ENCODE assay signal across 15 cellular contexts in the genomic region with DNA sequence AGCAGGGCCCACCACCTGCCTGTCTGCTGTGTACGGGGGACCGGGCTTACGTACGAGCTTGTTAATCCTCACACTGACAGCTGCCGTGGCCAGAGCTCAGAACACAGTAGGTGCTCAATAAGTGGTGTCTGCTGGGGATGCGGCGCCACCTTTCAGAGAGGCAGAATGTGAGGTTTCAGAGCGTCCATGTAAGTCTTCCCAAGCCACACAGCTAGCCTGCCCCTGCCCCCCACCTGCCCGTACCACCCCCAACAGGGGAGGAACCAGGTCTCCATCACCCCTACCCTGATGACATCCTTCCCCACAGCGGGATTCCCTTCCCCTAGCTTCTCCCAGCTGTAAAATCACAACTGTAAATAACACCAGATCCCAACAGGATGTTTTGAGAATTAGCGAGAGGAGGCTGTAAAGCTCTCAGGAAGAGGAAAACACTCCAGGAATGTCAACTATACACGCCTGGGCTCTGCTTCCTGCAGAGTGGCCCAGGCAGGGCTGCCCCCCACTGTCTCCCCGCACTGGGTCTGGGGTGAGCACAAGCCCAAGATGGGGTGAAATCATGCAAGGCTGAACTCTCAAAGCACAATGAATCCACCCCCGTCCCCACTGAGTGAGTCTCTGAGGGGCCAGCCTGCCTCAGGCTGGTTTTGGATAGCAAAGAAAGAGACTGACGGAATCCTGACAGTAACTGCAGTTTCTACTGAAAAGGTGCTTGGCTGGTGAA.
DNase-seq lines count a peak whose midpoint lies in the region; ATAC-seq, FAIRE-seq and TF ChIP-seq lines count a peak whose summit lies in the region.
"Had no signal": no experiment of that assay in that cellular context is flagged by ENCODE, and none has a peak within 500 bp of the region (broad histone marks: within the 10 kb centered on the region; RNA-seq: fewer than 3 reads in every experiment).

No MANE protein-coding gene starts in this region.

- no peak for ATAC-seq in right cardiac atrium
- ATAC-seq: CD8-positive, alpha-beta T cell had no signal

- TF ChIP-seq POLR2A in H1 (IDR thresholded peaks at IDR 0.05; ENCODE audit: control extremely low read depth in 1 of 2, low read depth in 2 of 2, low read length in 2 of 2), result no peak

- 0 out of 2 replicates have a peak overlapping the region, but pooled peaks have one; percentile 49 for H2BK15ac ChIP-seq in H1 (ENCODE audit: low read length)

- TF ChIP-seq EP300 in H1 (IDR thresholded peaks at IDR 0.05; ENCODE audit: borderline replicate concordance in 1 of 2, low read depth in 2 of 2, low read length in 2 of 2), result no peak

- H3K23me2 ChIP-seq in H1 (ENCODE audit: low read depth, low read length), result peaks cover 2% of the 10 kb centered on the region; the same call in 1 of the 2 replicates

- peak overlapping the region; percentile 7 for H2BK120ac ChIP-seq in H1 (replicated peaks; ENCODE audit: low read depth, low read length)

- H3K36me3 ChIP-seq in left ventricle myocardium inferior, result no peaks in the 10 kb centered on the region
- H3K36me3 ChIP-seq in H1 (ENCODE audit: control insufficient read depth in 2 of 4, insufficient read depth in 4 of 4, low read length in 3 of 4), result no peaks in the 10 kb centered on the region

- TF ChIP-seq CTCF in left ventricle myocardium inferior (IDR thresholded peaks at IDR 0.05; ENCODE audit: borderline replicate concordance) (no peak), H1 (IDR thresholded peaks at IDR 0.05; ENCODE audit: control extremely low read depth in 1 of 3, insufficient read depth in 1 of 3, low read depth in 1 of 3, low read length in 3 of 3) (no peak), nephron (IDR thresholded peaks at IDR 0.05; ENCODE audit: unreplicated experiment in 3 of 3) (no peak)

- DNase-seq in left ventricle myocardium inferior, result no peak
- no peak for DNase-seq in right cardiac atrium
- DNase-seq in H1 (ENCODE audit: low read depth in 1 of 2, low spot score in 2 of 2), result peak; percentile 38 to 62
- DNase-seq in urothelium cell line (ENCODE audit: low spot score), result no peak
- no peak for DNase-seq in head of caudate nucleus
- DNase-seq in NCI-H2171 (lab: John Stamatoyannopoulos, UW), result no peak
- DNase-seq in AML-193 (lab: John Stamatoyannopoulos, UW), result no peak
- DNase-seq: ACHN; activated effector memory CD4-positive, alpha-beta T cell treated with anti-CD3 and anti-CD28 coated beads, Interleukin-2, amount 50 U/mL, for 16 hours; CD8-positive, alpha-beta T cell; effector CD4-positive, alpha-beta T cell; GF-D8; retina; stimulated activated CD4-positive, alpha-beta T cell treated with anti-CD3 and anti-CD28 coated beads, Interleukin-2, amount 100 ng/mL, for 48 hours had no signal

- POLR2A ChIA-PET in H1 (lab: Charles Lee; ENCODE audit: partially characterized antibody), result interaction anchor here (1.0 to 2.9 kb wide), 3 partner anchors 10 to 54 kb away, joined by 4 to 18 read pairs (median 4); no protein-coding TSS in a partner anchor

- no peak overlapping the region for H3K23ac ChIP-seq in H1 (ENCODE audit: insufficient read length)

- peak overlapping the region; percentile 71; the same call in 1 of the 2 replicates for H2AK5ac ChIP-seq in H1 (ENCODE audit: low read depth, low read length)

- H3K27ac ChIP-seq in left ventricle myocardium inferior (replicated peaks) (peak overlapping the region; percentile 79), right cardiac atrium (ENCODE audit: low read length) (no peak overlapping the region), H1 (ENCODE audit: low read depth, low read length) (peak overlapping the region; percentile 48; the same call in 1 of the 2 replicates)

- H4K8ac ChIP-seq in H1 (ENCODE audit: extremely low read depth, insufficient read depth, low read length), result no peak overlapping the region

- FAIRE-seq in H1 (lab: Jason Lieb, UNC) (peak; percentile 66), urothelium cell line (lab: Jason Lieb, UNC) (peak; percentile 35)

- 47% methylated on average over 15 of the region's 15 CpGs for WGBS in right cardiac atrium
- 7% methylated on average over 15 of the region's 15 CpGs; no CpG with 5 or more reads in 1 of the 2 experiments for WGBS in H1 (ENCODE audit: extremely low coverage in 1 of 2, insufficient coverage in 1 of 2, insufficient read length in 1 of 2, insufficient replicate concordance in 2 of 2, low coverage in 1 of 2, low lambda C conversion rate in 2 of 2, missing lambda C conversion rate in 1 of 2), 2 experiments

- peak overlapping the region; percentile 96; the same call in 1 of the 2 replicates for H2BK5ac ChIP-seq in H1 (ENCODE audit: low read depth, low read length)

- H3K9me3 ChIP-seq in left ventricle myocardium inferior (replicated peaks) (peaks cover 3% of the 10 kb centered on the region), right cardiac atrium (ENCODE audit: control insufficient read depth, low read length) (no peaks in the 10 kb centered on the region), H1 (ENCODE audit: insufficient read depth in 2 of 2, low read depth in 1 of 2, low read length in 1 of 2) (peaks cover 0 to 6% of the 10 kb centered on the region in 2 experiments; a peak in 2 of 4 replicates)

- peaks cover 31% of the 10 kb centered on the region for H3K4me1 ChIP-seq in left ventricle myocardium inferior
- H3K4me1 ChIP-seq in right cardiac atrium (ENCODE audit: control insufficient read depth, insufficient read depth, low read length), result peaks cover 4% of the 10 kb centered on the region
- H3K4me1 ChIP-seq in H1 (replicated peaks in 1 of 4; ENCODE audit: control insufficient read depth in 3 of 4, insufficient read depth in 4 of 4, low read length in 3 of 4), result peaks cover 15 to 30% (median 20%) of the 10 kb centered on the region in 4 experiments

- TF ChIP-seq RAD21 in H1 (IDR thresholded peaks at IDR 0.05 in 1 of 2, conservative IDR thresholded peaks at IDR 0.05 in 1 of 2; ENCODE audit: low read depth in 2 of 2, low read length in 2 of 2), result no peak; a peak in 1 of 4 replicates

- no peaks in the 10 kb centered on the region for H3K79me1 ChIP-seq in H1 (ENCODE audit: low read depth, low read length)

- peak overlapping the region; percentile 80 for H2BK20ac ChIP-seq in H1 (ENCODE audit: low read length)

- no peak overlapping the region for H4K5ac ChIP-seq in H1 (ENCODE audit: insufficient read length, low read depth, low read length)

- no peak overlapping the region for H3K14ac ChIP-seq in H1 (ENCODE audit: insufficient read length)

- H3K79me2 ChIP-seq in H1 (ENCODE audit: control insufficient read depth in 1 of 2, insufficient read depth in 2 of 2, low read length in 2 of 2), result no peaks in the 10 kb centered on the region

- H3K4me1 Mint-ChIP-seq in nephron, result peaks cover 52% of the 10 kb centered on the region

- peak overlapping the region; percentile 86 for H4K91ac ChIP-seq in H1 (replicated peaks; ENCODE audit: insufficient read length, low read length)

- H3K4me3 ChIP-seq in left ventricle myocardium inferior, result peak overlapping the region; percentile 4
- no peak overlapping the region for H3K4me3 ChIP-seq in right cardiac atrium (ENCODE audit: low read length)
- peak overlapping the region in 2 of 4 experiments; percentile 23 to 40; a peak in 2 of 8 replicates for H3K4me3 ChIP-seq in H1 (ENCODE audit: extremely low read depth in 1 of 4, insufficient read depth in 2 of 4, low read depth in 3 of 4, low read length in 4 of 4)

- peak overlapping the region; percentile 91 for H2BK12ac ChIP-seq in H1 (ENCODE audit: low read depth, low read length)

- H4K20me1 ChIP-seq in H1 (replicated peaks in 1 of 2; ENCODE audit: control insufficient read depth in 1 of 2, insufficient read depth in 2 of 2, low read length in 2 of 2), result no peaks in the 10 kb centered on the region

- no peak overlapping the region for H3K56ac ChIP-seq in H1 (replicated peaks; ENCODE audit: insufficient read length, low read depth, low read length)

- H3K27me3 ChIP-seq in left ventricle myocardium inferior (ENCODE audit: low read depth) (no peaks in the 10 kb centered on the region), right cardiac atrium (ENCODE audit: control insufficient read depth, insufficient read depth) (no peaks in the 10 kb centered on the region), H1 (replicated peaks in 1 of 4; ENCODE audit: control insufficient read depth in 3 of 4, extremely low read depth in 1 of 4, insufficient read depth in 3 of 4, low read length in 3 of 4) (no peaks in the 10 kb centered on the region)

- peak overlapping the region; percentile 58 to 72 for H3K4me2 ChIP-seq in H1 (ENCODE audit: insufficient read depth in 1 of 2, low read depth in 2 of 2, low read length in 2 of 2)

- CTCF ChIA-PET in H1 (lab: Charles Lee; ENCODE audit: partially characterized antibody), result interaction anchor here (0.9 to 5.1 kb wide), 17 partner anchors 9 to 365 kb away, joined by 3 to 42 read pairs (median 4); no protein-coding TSS in a partner anchor

- no peaks in the 10 kb centered on the region for H3K36me3 Mint-ChIP-seq in nephron (ENCODE audit: low read depth)

- intact Hi-C loops in left ventricle myocardium inferior (cut with micrococcal nuclease), result no loop called here
- intact Hi-C loops in right cardiac atrium (cut with DNase I), result no loop called here
- intact Hi-C loops in head of caudate nucleus (cut with DNase I), result no loop called here

- peak overlapping the region; percentile 65 for H2AFZ ChIP-seq in H1 (ENCODE audit: low read length)

- peak overlapping the region; percentile 89 to 92 (median 92) for H3K27ac Mint-ChIP-seq in nephron
- H3K27ac Mint-ChIP-seq: CD8-positive, alpha-beta T cell had no signal

- H3K27me3 Mint-ChIP-seq in nephron (ENCODE audit: low read depth), result peaks cover 14% of the 10 kb centered on the region

- H3K9ac ChIP-seq in H1 (replicated peaks in 1 of 4; ENCODE audit: extremely low read depth in 1 of 4, low read depth in 3 of 4, low read length in 3 of 4), result no peak overlapping the region; a peak in 1 of 7 replicates

- H3K4me3 Mint-ChIP-seq in nephron, result peak overlapping the region; percentile 7 to 32 (median 19)
- H3K4me3 Mint-ChIP-seq: CD8-positive, alpha-beta T cell had no signal

- no peaks in the 10 kb centered on the region for H3K9me3 Mint-ChIP-seq in nephron
- H3K9me3 Mint-ChIP-seq: CD8-positive, alpha-beta T cell had no signal

- peak overlapping the region; percentile 75 for H3K18ac ChIP-seq in H1 (ENCODE audit: extremely low read depth, low read length)

- H3K4ac ChIP-seq in H1 (replicated peaks; ENCODE audit: insufficient read length, low read depth, low read length), result peak overlapping the region; percentile 4

TF ChIP-seq in H1, 55 proteins besides CTCF, POLR2A, EP300 and RAD21 (continues in another document):
- TF ChIP-seq SIN3A (conservative IDR thresholded peaks at IDR 0.05 in 1 of 2, IDR thresholded peaks at IDR 0.05 in 1 of 2; ENCODE audit: low read depth in 1 of 2, low read length in 2 of 2) (0 out of 4 replicates have a peak, but pooled peaks of 1 of the 2 experiments have one; percentile 50), ASH2L (IDR thresholded peaks at IDR 0.05; ENCODE audit: low read length) (peak; percentile 61), HDAC2 (IDR thresholded peaks at IDR 0.05; ENCODE audit: borderline replicate concordance in 1 of 2, low read depth in 2 of 2, low read length in 2 of 2) (peak in 1 of 2 experiments; percentile 68; a peak in 1 of 4 replicates), TAF1 (IDR thresholded peaks at IDR 0.05; ENCODE audit: low read depth, low read length) (no peak), SP4 (IDR thresholded peaks at IDR 0.05; ENCODE audit: low read length) (no peak), CBX5 (IDR thresholded peaks at IDR 0.05; ENCODE audit: low read depth, low read length) (no peak)

Comparison
In these comparisons a context has a peak if more than half of its experiments do, and no peak if none do; other contexts are left out.
1. DNase-seq: peak in H1 (2 of 2); none in left ventricle myocardium inferior (single experiment), right cardiac atrium (0 of 3), urothelium cell line (single experiment), head of caudate nucleus (0 of 42), NCI-H2171 (single experiment) and AML-193 (0 of 2).